Comparison of ENCODE assay signal across 9 cellular contexts in the genomic region with DNA sequence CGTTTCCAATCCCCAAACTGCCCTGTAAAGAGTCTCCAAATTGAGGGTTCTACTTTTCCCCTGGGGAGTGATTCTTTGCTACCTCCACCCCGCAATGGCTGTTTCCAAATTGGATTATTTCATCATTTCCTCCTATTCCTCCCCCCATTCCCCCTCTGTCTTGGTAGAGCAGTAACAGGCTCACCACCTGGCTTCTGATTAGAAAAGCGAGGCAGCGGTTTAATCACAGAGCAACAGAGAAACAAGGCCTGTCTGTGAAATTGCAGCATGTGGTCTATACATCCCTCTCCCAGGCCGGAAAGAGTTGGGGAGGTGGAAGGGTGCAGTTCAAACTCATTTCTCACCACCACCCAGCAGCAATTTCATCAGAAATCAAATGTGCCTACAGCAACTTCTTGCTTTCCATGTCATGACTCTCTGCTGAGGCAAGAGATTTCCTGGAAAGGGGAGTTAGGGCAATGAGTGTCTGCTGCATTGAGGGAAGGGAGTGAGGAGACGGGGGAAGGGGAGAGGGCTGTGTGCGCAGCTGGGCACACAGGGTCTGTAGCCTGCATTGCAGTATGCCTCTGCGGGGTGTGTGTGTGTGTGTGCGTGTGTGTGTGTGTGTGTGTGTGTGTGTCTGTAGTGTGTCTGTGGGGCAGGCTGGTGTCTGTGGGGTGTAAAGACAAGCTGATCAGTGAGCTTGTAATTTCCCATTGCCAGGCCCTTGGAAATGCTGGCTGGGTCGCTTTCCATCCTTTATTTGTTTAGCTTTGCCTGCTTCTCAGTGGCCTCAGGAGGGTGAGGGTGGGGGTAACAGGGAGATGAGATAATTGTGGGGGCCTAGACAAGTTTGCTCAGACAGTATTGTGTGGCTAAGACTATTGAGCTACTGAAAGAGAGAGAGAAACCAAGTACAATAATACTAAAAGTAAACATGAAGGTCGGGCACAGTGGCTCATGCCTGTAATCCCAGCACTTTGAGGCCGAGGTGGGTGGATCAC. TPM values are rescaled to one million over a fixed set of nuclear protein-coding genes. Genes with fewer than 3 reads are reported as not detected.
A peak's percentile ranks its signal among the peaks of the same experiment; 100 is the strongest.
DNase-seq lines count a peak whose midpoint lies in the region; ATAC-seq and TF ChIP-seq lines count a peak whose summit lies in the region.
"Had no signal": no experiment of that assay in that cellular context is flagged by ENCODE, and none has a peak within 500 bp of the region (broad histone marks: within the 10 kb centered on the region; RNA-seq: fewer than 3 reads in every experiment).

No MANE protein-coding gene starts in this region.

- peak; percentile 80 for ATAC-seq in IMR-90 (ENCODE audit: low read depth)
- ATAC-seq in omental fat pad (ENCODE audit: low FRiP score): peak; percentile 78
- no peak for ATAC-seq in HG02970 (IDR thresholded peaks at IDR 0.05; ENCODE audit: low FRiP score, unreplicated experiment)

- H2BK120ac ChIP-seq in IMR-90 (ENCODE audit: low read depth, low read length): peak overlapping the region; percentile 45; the same call in 1 of the 2 replicates

- peak overlapping the region; percentile 5 for H2AK9ac ChIP-seq in IMR-90 (replicated peaks; ENCODE audit: low read depth, low read length, poor library complexity)

- H3K27ac Mint-ChIP-seq in CD4-positive, alpha-beta memory T cell: no peak overlapping the region

- peaks cover 4% of the 10 kb centered on the region; the same call in 1 of the 2 replicates for H3K9me1 ChIP-seq in IMR-90 (ENCODE audit: insufficient read depth, low read length)

- 0 out of 2 replicates have a peak overlapping the region, but pooled peaks have one; percentile 19 for H3K4ac ChIP-seq in IMR-90 (ENCODE audit: low read depth, low read length)

- no peaks in the 10 kb centered on the region for H3K36me3 ChIP-seq in IMR-90 (ENCODE audit: control insufficient read depth, insufficient read depth, low read length)
- H3K36me3 ChIP-seq in CD4-positive, alpha-beta memory T cell (ENCODE audit: insufficient read depth, low read length): no peaks in the 10 kb centered on the region
- H3K36me3 ChIP-seq: SJSA1 had no signal

- no peak overlapping the region for H3K4me3 ChIP-seq in IMR-90 (ENCODE audit: insufficient read depth, low read depth, low read length)
- H3K4me3 ChIP-seq in CD4-positive, alpha-beta memory T cell (ENCODE audit: low read length in 2 of 2): no peak overlapping the region
- H3K4me3 ChIP-seq: SJSA1 had no signal

- dilution Hi-C loops in IMR-90 (cut with HindIII; ENCODE audit: low sequenced_read_pairs, unreplicated experiment): no loop called here

- H3K27me3 Mint-ChIP-seq in CD4-positive, alpha-beta memory T cell: peaks cover 6 to 14% of the 10 kb centered on the region in 2 donors

- H3K79me1 ChIP-seq in IMR-90 (ENCODE audit: low read depth in 1 of 2, low read length in 2 of 2): no peaks in the 10 kb centered on the region

- no peak overlapping the region for H3K4me2 ChIP-seq in IMR-90 (ENCODE audit: low read depth, low read length)

- no peak overlapping the region for H3K4me3 Mint-ChIP-seq in CD4-positive, alpha-beta memory T cell

- H3K4me1 ChIP-seq in IMR-90 (ENCODE audit: control insufficient read depth, insufficient read depth, low read length): peaks cover 7% of the 10 kb centered on the region; the same call in 1 of the 2 replicates
- no peaks in the 10 kb centered on the region for H3K4me1 ChIP-seq in CD4-positive, alpha-beta memory T cell (ENCODE audit: insufficient read depth, low read length)
- H3K4me1 ChIP-seq: SJSA1 had no signal

- peak overlapping the region; percentile 5; the same call in 1 of the 2 replicates for H4K91ac ChIP-seq in IMR-90 (ENCODE audit: insufficient read depth, low read depth, low read length)

- H3K9me3 ChIP-seq in IMR-90 (ENCODE audit: control insufficient read depth, insufficient read depth, low read length): no peaks in the 10 kb centered on the region
- no peaks in the 10 kb centered on the region for H3K9me3 ChIP-seq in CD4-positive, alpha-beta memory T cell (ENCODE audit: control insufficient read depth in 1 of 2, low read length in 2 of 2)
- H3K9me3 ChIP-seq: SJSA1 had no signal

- no peak for TF ChIP-seq RAD21 in IMR-90 (IDR thresholded peaks at IDR 0.05; ENCODE audit: low read length)

- CTCF ChIA-PET in IMR-90 (lab: Yijun Ruan, JAX): no interaction called here
- CTCF ChIA-PET in CD4-positive, alpha-beta memory T cell (lab: Charles Lee; ENCODE audit: partially characterized antibody): no interaction called here

- H3K36me3 Mint-ChIP-seq in CD4-positive, alpha-beta memory T cell: no peaks in the 10 kb centered on the region

- no peak for TF ChIP-seq CTCF in IMR-90 (conservative IDR thresholded peaks at IDR 0.05; ENCODE audit: low read depth, low read length)
- no peak for TF ChIP-seq CTCF in omental fat pad (IDR thresholded peaks at IDR 0.05)

- no peak overlapping the region; the same call in 1 of the 2 replicates for H3K18ac ChIP-seq in IMR-90 (ENCODE audit: low read depth, low read length)

- H4K20me1 ChIP-seq in IMR-90 (ENCODE audit: insufficient read depth, low read length): no peaks in the 10 kb centered on the region

- peaks cover 0 to 2% (median 0%) of the 10 kb centered on the region in 8 donors for H3K9me3 Mint-ChIP-seq in CD4-positive, alpha-beta memory T cell

- peak overlapping the region; percentile 46; the same call in 1 of the 2 replicates for H4K5ac ChIP-seq in IMR-90 (ENCODE audit: low read depth, low read length)

- no peak for TF ChIP-seq POLR2A in IMR-90 (IDR thresholded peaks at IDR 0.05; ENCODE audit: low read depth, low read length)

- peak overlapping the region; percentile 8 to 38; a peak in 2 of 4 replicates for H4K8ac ChIP-seq in IMR-90 (ENCODE audit: low read depth in 2 of 2, low read length in 2 of 2)

- no peak overlapping the region for H3K9ac ChIP-seq in IMR-90 (ENCODE audit: low read depth, low read length)

- intact Hi-C loops in IMR-90 (cut with micrococcal nuclease): no loop called here
- intact Hi-C loops in CD4-positive, alpha-beta memory T cell (cut with micrococcal nuclease): no loop called here

- H3K27me3 ChIP-seq in IMR-90 (ENCODE audit: control insufficient read depth, insufficient read depth, low read length): peaks cover 7% of the 10 kb centered on the region
- no peaks in the 10 kb centered on the region for H3K27me3 ChIP-seq in CD4-positive, alpha-beta memory T cell (ENCODE audit: insufficient read depth, low read length)
- H3K27me3 ChIP-seq: SJSA1 had no signal

- 0 out of 2 replicates have a peak overlapping the region, but pooled peaks have one; percentile 45 for H3K14ac ChIP-seq in IMR-90 (replicated peaks; ENCODE audit: low read depth, low read length)

- H3K4me1 Mint-ChIP-seq in CD4-positive, alpha-beta memory T cell: no peaks in the 10 kb centered on the region

- H2BK20ac ChIP-seq in IMR-90 (ENCODE audit: low read depth, low read length): peak overlapping the region; percentile 0; the same call in 1 of the 2 replicates

- WGBS in IMR-90 (ENCODE audit: extremely low coverage in 2 of 2, insufficient read length in 1 of 2), 2 experiments: 29% methylated on average over 5 of the region's 12 CpGs; no CpG with 5 or more reads in 1 of the 2 experiments

- peak; percentile 64 for DNase-seq in IMR-90
- peak; percentile 68 for DNase-seq in NCI-H510A (lab: John Stamatoyannopoulos, UW)
- DNase-seq in astrocyte of the hippocampus (ENCODE audit: low read depth, low spot score): peak; percentile 32
- no peak for DNase-seq in omental fat pad (ENCODE audit: low spot score)
- no peak for DNase-seq in CD4-positive, alpha-beta memory T cell
- no peak for DNase-seq in DMS79 (lab: John Stamatoyannopoulos, UW)
- DNase-seq in stimulated activated CD4-positive, alpha-beta T cell treated with anti-CD3 and anti-CD28 coated beads, Interleukin-2, amount 100 ng/mL, for 24 hours: no peak

- no peak overlapping the region for H3K56ac ChIP-seq in IMR-90 (ENCODE audit: extremely low read depth, insufficient read depth, low read length)

- peak overlapping the region; percentile 60 for H2AFZ ChIP-seq in IMR-90 (replicated peaks; ENCODE audit: low read length, poor library complexity)

- no peak overlapping the region for H2BK15ac ChIP-seq in IMR-90 (ENCODE audit: low read depth, low read length)

- H2BK5ac ChIP-seq in IMR-90 (ENCODE audit: low read depth, low read length, poor library complexity, severe bottlenecking): no peak overlapping the region

- no peak overlapping the region for H3K23ac ChIP-seq in IMR-90 (ENCODE audit: low read depth, low read length)

- POLR2A ChIA-PET in IMR-90 (lab: Charles Lee; ENCODE audit: unreplicated experiment): interaction anchor here (0.6 kb wide), 1 partner anchor 551 kb away, joined by 5 read pairs; no protein-coding TSS in a partner anchor
- POLR2A ChIA-PET in CD4-positive, alpha-beta memory T cell (lab: Charles Lee; ENCODE audit: partially characterized antibody): no interaction called here

- H2AK5ac ChIP-seq in IMR-90 (ENCODE audit: low read depth, low read length): no peak overlapping the region

- no TSS peak for BruUV-seq in IMR-90 (replicated peaks; lab: Mats Ljungman, UMichigan)

- H3K27ac ChIP-seq in IMR-90 (ENCODE audit: insufficient read depth, low read length): peak overlapping the region; percentile 63; the same call in 1 of the 2 replicates
- H3K27ac ChIP-seq in CD4-positive, alpha-beta memory T cell (ENCODE audit: low read depth, low read length): no peak overlapping the region
- H3K27ac ChIP-seq: SJSA1 had no signal

- in situ Hi-C loops in IMR-90 (cut with MboI; ENCODE audit: low sequenced_read_pairs): no loop called here

TF ChIP-seq in IMR-90, 13 proteins besides CTCF, POLR2A, EP300 and RAD21 (continues in another document):
- TF ChIP-seq BHLHE40 (IDR thresholded peaks at IDR 0.05; ENCODE audit: low read depth, low read length) (no peak), ELK1 (IDR thresholded peaks at IDR 0.05; ENCODE audit: borderline replicate concordance, low read depth, low read length) (no peak), MXI1 (IDR thresholded peaks at IDR 0.05; ENCODE audit: borderline replicate concordance, low read depth, low read length) (no peak), CEBPB (IDR thresholded peaks at IDR 0.05; ENCODE audit: low read depth, low read length) (0 out of 2 replicates have a peak, but pooled peaks have one; percentile 0), MAZ (IDR thresholded peaks at IDR 0.05; ENCODE audit: borderline replicate concordance, low read depth, low read length) (no peak)

RNA-seq across cellular contexts. Expression of gene IGFBP2, which starts 13.5 kb away (rescaled TPM):
- total RNA-seq in IMR-90 (2012; rRNA removed) (33.5 and 36.7 TPM in 2 replicates), omental fat pad (100 to 1,000 TPM; 126 to 243 (median 153) TPM)
- polyA plus RNA-seq in IMR-90 (2012; rRNA removed): 236 and 257 TPM in 2 replicates
- polyA plus RNA-seq in IMR-90 (2012; cell fraction: cytosol; rRNA removed): 205 and 355 TPM in 2 replicates
- 73.3 and 119 TPM in 2 replicates for polyA plus RNA-seq in IMR-90 (2012; cell fraction: nucleus; rRNA removed; ENCODE audit: low replicate concordance)
- total RNA-seq in CD4-positive, alpha-beta memory T cell: not detected
- polyA plus RNA-seq in CD4-positive, alpha-beta memory T cell: not detected

Comparison
In these comparisons a context has a peak if more than half of its experiments do, and no peak if none do; other contexts are left out.
1. DNase-seq: peak in IMR-90 (single experiment), NCI-H510A (single experiment) and astrocyte of the hippocampus (single experiment); none in omental fat pad (single experiment), CD4-positive, alpha-beta memory T cell (0 of 5), DMS79 (single experiment) and stimulated activated CD4-positive, alpha-beta T cell treated with anti-CD3 and anti-CD28 coated beads, Interleukin-2, amount 100 ng/mL, for 24 hours (0 of 2).
2. RNA of gene IGFBP2, which starts 13.5 kb away (total RNA-seq): 126 to 243 TPM in omental fat pad and 33.5 to 36.7 TPM in IMR-90; not detected in CD4-positive, alpha-beta memory T cell; every median in the first group is over 10 times any median in the second.